ENCODE assay signal across 8 cellular contexts in genomic region chr6:28953039-28953872, GRCh38. TPM values are rescaled to one million over a fixed set of nuclear protein-coding genes. Genes with fewer than 3 reads are reported as not detected.
A peak's percentile ranks its signal among the peaks of the same experiment; 100 is the strongest.
DNase-seq lines count a peak whose midpoint lies in the region; ATAC-seq and TF ChIP-seq lines count a peak whose summit lies in the region.

No MANE protein-coding gene starts in this region.

- 5 to 6% methylated on average over 26 of the region's 26 CpGs for WGBS in heart right ventricle, 2 donors

- H3K27ac Mint-ChIP-seq in activated naive CD4-positive, alpha-beta T cell treated with anti-CD3 and anti-CD28 coated beads, Interleukin-2, amount 10 ng/mL, durations not matched to agents 7 days and 5 days = peak overlapping the region; percentile 47

- H3K27ac ChIP-seq in SJCRH30 = no peak overlapping the region
- H3K27ac ChIP-seq in heart right ventricle = no peak overlapping the region
- no peak overlapping the region for H3K27ac ChIP-seq in rectal smooth muscle tissue (ENCODE audit: low read depth, low read length)

- peaks cover 19% of the 10 kb centered on the region for H3K4me1 Mint-ChIP-seq in activated naive CD4-positive, alpha-beta T cell treated with anti-CD3 and anti-CD28 coated beads, Interleukin-2, amount 10 ng/mL, durations not matched to agents 7 days and 5 days

- intact Hi-C loops in heart right ventricle (cut with DNase I) = no loop called here

- H3K4me3 ChIP-seq in Jurkat, Clone E6-1 (ENCODE audit: low read length) = no peak overlapping the region
- H3K4me3 ChIP-seq in SJCRH30 (peak overlapping the region; percentile 56), heart right ventricle (peak overlapping the region in 8 of 10 donors; percentile 15 to 44 (median 36)), rectal smooth muscle tissue (ENCODE audit: low read length) (peak overlapping the region; percentile 56)

- no peak overlapping the region for H3K9ac ChIP-seq in rectal smooth muscle tissue (ENCODE audit: low read length)

- H3K27me3 Mint-ChIP-seq in activated naive CD4-positive, alpha-beta T cell treated with anti-CD3 and anti-CD28 coated beads, Interleukin-2, amount 10 ng/mL, durations not matched to agents 7 days and 5 days = peaks cover 34% of the 10 kb centered on the region

- DNase-seq in activated gamma-delta T cell treated with Interleukin-2 at 50 U/mL for 16 hours (peak; percentile 27), activated gamma-delta T cell (lab: John Stamatoyannopoulos, UW) (no peak), SJCRH30 (peak; percentile 45 to 63), heart right ventricle (no peak)
- peak; percentile 50 for DNase-seq in Jurkat, Clone E6-1 (ENCODE audit: low read depth, low spot score)
- DNase-seq in activated naive CD4-positive, alpha-beta T cell treated with anti-CD3 and anti-CD28 coated beads, Interleukin-2, amount 10 ng/mL, durations not matched to agents 7 days and 5 days = peak; percentile 46

- no peaks in the 10 kb centered on the region for H3K9me3 Mint-ChIP-seq in activated naive CD4-positive, alpha-beta T cell treated with anti-CD3 and anti-CD28 coated beads, Interleukin-2, amount 10 ng/mL, durations not matched to agents 7 days and 5 days

- H3K36me3 Mint-ChIP-seq in activated naive CD4-positive, alpha-beta T cell treated with anti-CD3 and anti-CD28 coated beads, Interleukin-2, amount 10 ng/mL, durations not matched to agents 7 days and 5 days = no peaks in the 10 kb centered on the region

- ATAC-seq in heart right ventricle = peak in 5 of 8 donors; percentile 11 to 85 (median 47)
- ATAC-seq in HG03469 (IDR thresholded peaks at IDR 0.05; ENCODE audit: unreplicated experiment) = no peak

- CTCF ChIA-PET in activated naive CD4-positive, alpha-beta T cell treated with anti-CD3 and anti-CD28 coated beads, Interleukin-2, amount 10 ng/mL, durations not matched to agents 7 days and 5 days (lab: Charles Lee) = interaction anchor here (0.9 kb wide), 1 partner anchor 16 kb away, joined by 3 read pairs; no protein-coding TSS in a partner anchor

- TF ChIP-seq CTCF in heart right ventricle (IDR thresholded peaks at IDR 0.05) = no peak

- H3K4me1 ChIP-seq in SJCRH30 = no peaks in the 10 kb centered on the region
- H3K4me1 ChIP-seq in heart right ventricle = peaks cover 0 to 14% (median 0%) of the 10 kb centered on the region in 9 donors
- H3K4me1 ChIP-seq in rectal smooth muscle tissue (ENCODE audit: control insufficient read depth, insufficient read depth, low read length) = no peaks in the 10 kb centered on the region

- H3K36me3 ChIP-seq in SJCRH30 (no peaks in the 10 kb centered on the region), heart right ventricle (no peaks in the 10 kb centered on the region), rectal smooth muscle tissue (ENCODE audit: control insufficient read depth, insufficient read depth, low read length) (no peaks in the 10 kb centered on the region)

- H3K4me3 Mint-ChIP-seq in activated naive CD4-positive, alpha-beta T cell treated with anti-CD3 and anti-CD28 coated beads, Interleukin-2, amount 10 ng/mL, durations not matched to agents 7 days and 5 days = peak overlapping the region; percentile 63

- H3K27me3 ChIP-seq in SJCRH30 = no peaks in the 10 kb centered on the region
- H3K27me3 ChIP-seq in heart right ventricle = peaks cover 0 to 49% (median 24%) of the 10 kb centered on the region in 7 donors
- H3K27me3 ChIP-seq in rectal smooth muscle tissue (ENCODE audit: control insufficient read depth, insufficient read depth, low read length) = peaks cover 4% of the 10 kb centered on the region

- no peaks in the 10 kb centered on the region for H3K9me3 ChIP-seq in SJCRH30 (replicated peaks)
- H3K9me3 ChIP-seq in heart right ventricle = no peaks in the 10 kb centered on the region

RNA-seq across cellular contexts. Expression of gene TRIM27, which starts 29.5 kb away (rescaled TPM):
- 56.8 TPM for polyA plus RNA-seq in Jurkat, Clone E6-1 (2012; ENCODE audit: insufficient read depth, insufficient read length)
- 48.2 and 52.8 TPM in 2 replicates for total RNA-seq in SJCRH30 (2014; rRNA removed; shearing (Covaris generic))
- total RNA-seq in heart right ventricle = 10 to 100 TPM; 14.7 to 23.1 (median 17.6) TPM
- 10 to 100 TPM; 21.0 to 26.2 TPM for polyA plus RNA-seq in heart right ventricle

RNA-seq across cellular contexts. Expression of gene ZNF311, which starts 51.9 kb away (rescaled TPM):
- polyA plus RNA-seq in Jurkat, Clone E6-1 (2012; ENCODE audit: insufficient read depth, insufficient read length) = not detected
- total RNA-seq in SJCRH30 (2014; rRNA removed; shearing (Covaris generic)) = not detected in 2 replicates
- under 1 TPM; 0.08 to 0.39 (median 0.22) TPM for total RNA-seq in heart right ventricle
- under 1 TPM; 0.25 to 0.66 TPM for polyA plus RNA-seq in heart right ventricle

Comparison
In these comparisons a context has a peak if more than half of its experiments do, and no peak if none do; other contexts are left out.
1. DNase-seq: peak in activated gamma-delta T cell treated with Interleukin-2 at 50 U/mL for 16 hours (single experiment), Jurkat, Clone E6-1 (single experiment), SJCRH30 (2 of 2) and activated naive CD4-positive, alpha-beta T cell treated with anti-CD3 and anti-CD28 coated beads, Interleukin-2, amount 10 ng/mL, durations not matched to agents 7 days and 5 days (single experiment); none in activated gamma-delta T cell (single experiment) and heart right ventricle (0 of 2).